ENCODE assay signal across 7 cellular contexts in genomic region chr10:35413985-35414861, GRCh38.
DNase-seq lines count a peak whose midpoint lies in the region; ATAC-seq, FAIRE-seq and TF ChIP-seq lines count a peak whose summit lies in the region.

No MANE protein-coding gene starts in this region.

- H3K4me2 ChIP-seq in GM23248 (ENCODE audit: unreplicated experiment) (no peak overlapping the region), H1 (ENCODE audit: insufficient read depth in 1 of 2, low read depth in 2 of 2, low read length in 2 of 2) (no peak overlapping the region; a peak in 1 of 4 replicates)

- no peak overlapping the region for H3K56ac ChIP-seq in H1 (replicated peaks; ENCODE audit: insufficient read length, low read depth, low read length)

- 0 out of 2 replicates have a peak, but pooled peaks cover 15% of the 10 kb centered on the region for H4K20me1 ChIP-seq in GM23248 (ENCODE audit: insufficient read depth)
- H4K20me1 ChIP-seq in H1 (replicated peaks in 1 of 2; ENCODE audit: control insufficient read depth in 1 of 2, insufficient read depth in 2 of 2, low read length in 2 of 2) = peaks cover 2 to 12% of the 10 kb centered on the region in 2 experiments

- no peak overlapping the region for H2BK20ac ChIP-seq in H1 (ENCODE audit: low read length)

- TF ChIP-seq POLR2A in H1 (IDR thresholded peaks at IDR 0.05; ENCODE audit: control extremely low read depth in 1 of 2, low read depth in 2 of 2, low read length in 2 of 2) (no peak), transverse colon (IDR thresholded peaks at IDR 0.05) (no peak)

- H3K9ac ChIP-seq in GM23248 = no peak overlapping the region
- H3K9ac ChIP-seq in H1 (replicated peaks in 1 of 4; ENCODE audit: extremely low read depth in 1 of 4, low read depth in 3 of 4, low read length in 3 of 4) = no peak overlapping the region

- no peak for ATAC-seq in psoas muscle
- no peak for ATAC-seq in lower lobe of right lung

- peak overlapping the region; percentile 68; the same call in 1 of the 2 replicates for H2BK12ac ChIP-seq in H1 (ENCODE audit: low read depth, low read length)

- no peaks in the 10 kb centered on the region for H3K23me2 ChIP-seq in H1 (ENCODE audit: low read depth, low read length)

- intact Hi-C loops in psoas muscle (cut with DNase I) (loop anchor here in 1 of 2 donors (5.0 kb wide), 2 partner anchors 57 to 77 kb away; partner anchors contain the start of gene CCNY), transverse colon (cut with DNase I; ENCODE audit: low total_unique reads) (no loop called here), lower lobe of right lung (cut with DNase I) (no loop called here)

- H4K5ac ChIP-seq in H1 (ENCODE audit: insufficient read length, low read depth, low read length) = no peak overlapping the region

- H4K91ac ChIP-seq in H1 (replicated peaks; ENCODE audit: insufficient read length, low read length) = no peak overlapping the region

- no peak overlapping the region for H2AFZ ChIP-seq in GM23248
- no peak overlapping the region for H2AFZ ChIP-seq in H1 (ENCODE audit: low read length)

- no peak overlapping the region; the same call in 1 of the 2 replicates for H2BK5ac ChIP-seq in H1 (ENCODE audit: low read depth, low read length)

- H3K18ac ChIP-seq in H1 (ENCODE audit: extremely low read depth, low read length) = no peak overlapping the region; the same call in 1 of the 2 replicates

- no peak for TF ChIP-seq CTCF in RWPE1 (conservative IDR thresholded peaks at IDR 0.05; ENCODE audit: low read depth)
- no peak for TF ChIP-seq CTCF in H1 (IDR thresholded peaks at IDR 0.05; ENCODE audit: control extremely low read depth in 1 of 3, insufficient read depth in 1 of 3, low read depth in 1 of 3, low read length in 3 of 3)
- no peak for TF ChIP-seq CTCF in psoas muscle (IDR thresholded peaks at IDR 0.05)
- TF ChIP-seq CTCF in transverse colon (IDR thresholded peaks at IDR 0.05) = no peak
- no peak for TF ChIP-seq CTCF in lower lobe of right lung (IDR thresholded peaks at IDR 0.05)

- POLR2A ChIA-PET in RWPE1 (lab: Yijun Ruan, JAX; ENCODE audit: low non-redundant PET) = no interaction called here
- POLR2A ChIA-PET in H1 (lab: Charles Lee; ENCODE audit: partially characterized antibody) = no interaction called here

- H3K14ac ChIP-seq in H1 (ENCODE audit: insufficient read length) = no peak overlapping the region

- no peak overlapping the region for H3K4ac ChIP-seq in H1 (replicated peaks; ENCODE audit: insufficient read length, low read depth, low read length)

- CTCF ChIA-PET in RWPE1 (lab: Yijun Ruan, JAX) = interaction anchor here (0.5 kb wide), 1 partner anchor 185 kb away, joined by 4 read pairs; no protein-coding TSS in a partner anchor
- CTCF ChIA-PET in H1 (lab: Charles Lee; ENCODE audit: partially characterized antibody) = interaction anchor here (0.6 to 2.6 kb wide), 4 partner anchors 13 to 407 kb away, joined by 3 to 9 read pairs (median 3); no protein-coding TSS in a partner anchor

- no peak overlapping the region for H2BK15ac ChIP-seq in H1 (ENCODE audit: low read length)

- 92 to 93% methylated on average over 12 of the region's 12 CpGs for WGBS in GM23248 (ENCODE audit: low coverage in 1 of 2, low lambda C conversion rate in 2 of 2, missing lambda C conversion rate in 2 of 2), 2 experiments
- 90% methylated on average over 12 of the region's 12 CpGs; no CpG with 5 or more reads in 1 of the 2 experiments for WGBS in H1 (ENCODE audit: extremely low coverage in 1 of 2, insufficient coverage in 1 of 2, insufficient read length in 1 of 2, insufficient replicate concordance in 2 of 2, low coverage in 1 of 2, low lambda C conversion rate in 2 of 2, missing lambda C conversion rate in 1 of 2), 2 experiments
- 78 to 83% (median 80%) methylated on average over 12 of the region's 12 CpGs for WGBS in psoas muscle, 3 donors
- WGBS in transverse colon (ENCODE audit: low coverage in 1 of 2), 2 donors = 88 to 100% methylated on average over 2 to 12 of the region's 12 CpGs

- peaks cover 43% of the 10 kb centered on the region for H3K4me1 ChIP-seq in GM23248 (ENCODE audit: insufficient read depth)
- H3K4me1 ChIP-seq in H1 (replicated peaks in 1 of 4; ENCODE audit: control insufficient read depth in 3 of 4, insufficient read depth in 4 of 4, low read length in 3 of 4) = peaks cover 7 to 33% (median 11%) of the 10 kb centered on the region in 4 experiments; a peak in 6 of 7 replicates
- H3K4me1 ChIP-seq in psoas muscle = peaks cover 63% of the 10 kb centered on the region
- H3K4me1 ChIP-seq in transverse colon = peaks cover 4 to 38% (median 15%) of the 10 kb centered on the region in 4 donors
- H3K4me1 ChIP-seq in lower lobe of right lung = peaks cover 43% of the 10 kb centered on the region

- H2AK5ac ChIP-seq in H1 (ENCODE audit: low read depth, low read length) = 0 out of 2 replicates have a peak overlapping the region, but pooled peaks have one; percentile 39

- in situ Hi-C loops in GM23248 (cut with MboI) (no loop called here), transverse colon (cut with MboI; ENCODE audit: low pct_ligation_motif_present in 1 of 4, low pct_unique_long_range_greater_than_20kb in 1 of 4, low sequenced_read_pairs in 3 of 4) (no loop called here)

- no peaks in the 10 kb centered on the region for H3K9me3 ChIP-seq in GM23248 (ENCODE audit: low read depth)
- no peaks in the 10 kb centered on the region for H3K9me3 ChIP-seq in H1 (ENCODE audit: insufficient read depth in 2 of 2, low read depth in 1 of 2, low read length in 1 of 2)
- H3K9me3 ChIP-seq in psoas muscle = no peaks in the 10 kb centered on the region
- no peaks in the 10 kb centered on the region for H3K9me3 ChIP-seq in transverse colon
- no peaks in the 10 kb centered on the region for H3K9me3 ChIP-seq in lower lobe of right lung

- no peak overlapping the region for H2BK120ac ChIP-seq in H1 (replicated peaks; ENCODE audit: low read depth, low read length)

- no peaks in the 10 kb centered on the region for H3K9me2 ChIP-seq in GM23248 (ENCODE audit: insufficient read depth)

- H3K79me2 ChIP-seq in GM23248 (ENCODE audit: insufficient read depth) = peaks cover 99% of the 10 kb centered on the region
- peaks cover 5 to 88% of the 10 kb centered on the region in 2 experiments for H3K79me2 ChIP-seq in H1 (ENCODE audit: control insufficient read depth in 1 of 2, insufficient read depth in 2 of 2, low read length in 2 of 2)

- FAIRE-seq in H1 (lab: Jason Lieb, UNC) = no peak

- H3K4me3 ChIP-seq in GM23248 (no peak overlapping the region), H1 (ENCODE audit: extremely low read depth in 1 of 4, insufficient read depth in 2 of 4, low read depth in 3 of 4, low read length in 4 of 4) (no peak overlapping the region), psoas muscle (no peak overlapping the region), transverse colon (no peak overlapping the region), lower lobe of right lung (no peak overlapping the region)

- no peak for TF ChIP-seq EP300 in H1 (IDR thresholded peaks at IDR 0.05; ENCODE audit: borderline replicate concordance in 1 of 2, low read depth in 2 of 2, low read length in 2 of 2)
- TF ChIP-seq EP300 in transverse colon (IDR thresholded peaks at IDR 0.05; ENCODE audit: low read depth) = no peak

- H3K23ac ChIP-seq in H1 (ENCODE audit: insufficient read length) = no peak overlapping the region

- H3K27ac ChIP-seq in GM23248 (peak overlapping the region; percentile 61; the same call in 1 of the 2 replicates), RWPE1 (peak overlapping the region; percentile 43; the same call in 1 of the 2 replicates), H1 (ENCODE audit: low read depth, low read length) (no peak overlapping the region), psoas muscle (peak overlapping the region; percentile 10), transverse colon (no peak overlapping the region), lower lobe of right lung (no peak overlapping the region)

- H3K36me3 ChIP-seq in GM23248 (ENCODE audit: low read depth) (no peaks in the 10 kb centered on the region), H1 (ENCODE audit: control insufficient read depth in 2 of 4, insufficient read depth in 4 of 4, low read length in 3 of 4) (no peaks in the 10 kb centered on the region), psoas muscle (ENCODE audit: insufficient read depth in 1 of 2, low read depth in 1 of 2) (no peaks in the 10 kb centered on the region), transverse colon (no peaks in the 10 kb centered on the region), lower lobe of right lung (no peaks in the 10 kb centered on the region)

- no peak for TF ChIP-seq RAD21 in H1 (IDR thresholded peaks at IDR 0.05 in 1 of 2, conservative IDR thresholded peaks at IDR 0.05 in 1 of 2; ENCODE audit: low read depth in 2 of 2, low read length in 2 of 2)

- H3K27me3 ChIP-seq in GM23248 (replicated peaks; ENCODE audit: insufficient read depth) (no peaks in the 10 kb centered on the region), H1 (replicated peaks in 1 of 4; ENCODE audit: control insufficient read depth in 3 of 4, extremely low read depth in 1 of 4, insufficient read depth in 3 of 4, low read length in 3 of 4) (no peaks in the 10 kb centered on the region), psoas muscle (ENCODE audit: insufficient read depth in 3 of 3, low read length in 2 of 3) (no peaks in the 10 kb centered on the region), transverse colon (no peaks in the 10 kb centered on the region), lower lobe of right lung (ENCODE audit: low read depth) (no peaks in the 10 kb centered on the region)

- H3F3A ChIP-seq in GM23248 (ENCODE audit: insufficient read depth) = peaks cover 38% of the 10 kb centered on the region

- peak; percentile 48 for DNase-seq in GM23248
- DNase-seq in RWPE1 (ENCODE audit: low spot score) = no peak
- no peak for DNase-seq in H1 (ENCODE audit: low read depth in 1 of 2, low spot score in 2 of 2)
- DNase-seq in psoas muscle = no peak
- no peak for DNase-seq in transverse colon
- no peak for DNase-seq in 8988T
- no peak for DNase-seq in lower lobe of right lung

- H4K8ac ChIP-seq in H1 (ENCODE audit: extremely low read depth, insufficient read depth, low read length) = no peak overlapping the region

- H3K79me1 ChIP-seq in H1 (ENCODE audit: low read depth, low read length) = peaks cover 14% of the 10 kb centered on the region

TF ChIP-seq in H1, 55 proteins besides CTCF, POLR2A, EP300 and RAD21 (continues in another document):
- TF ChIP-seq BRCA1 (IDR thresholded peaks at IDR 0.05; ENCODE audit: low read depth, low read length) (no peak), CBX5 (IDR thresholded peaks at IDR 0.05; ENCODE audit: low read depth, low read length) (no peak), ATF2 (IDR thresholded peaks at IDR 0.05; ENCODE audit: low read length) (no peak)

Comparison
In these comparisons a context has a peak if more than half of its experiments do, and no peak if none do; other contexts are left out.
1. H3K27ac ChIP-seq: peak in GM23248 (single experiment), RWPE1 (single experiment) and psoas muscle (single experiment); none in H1 (single experiment), transverse colon (0 of 4) and lower lobe of right lung (single experiment).